24 cellular contexts compared by ENCODE assay signal in the genomic region with DNA sequence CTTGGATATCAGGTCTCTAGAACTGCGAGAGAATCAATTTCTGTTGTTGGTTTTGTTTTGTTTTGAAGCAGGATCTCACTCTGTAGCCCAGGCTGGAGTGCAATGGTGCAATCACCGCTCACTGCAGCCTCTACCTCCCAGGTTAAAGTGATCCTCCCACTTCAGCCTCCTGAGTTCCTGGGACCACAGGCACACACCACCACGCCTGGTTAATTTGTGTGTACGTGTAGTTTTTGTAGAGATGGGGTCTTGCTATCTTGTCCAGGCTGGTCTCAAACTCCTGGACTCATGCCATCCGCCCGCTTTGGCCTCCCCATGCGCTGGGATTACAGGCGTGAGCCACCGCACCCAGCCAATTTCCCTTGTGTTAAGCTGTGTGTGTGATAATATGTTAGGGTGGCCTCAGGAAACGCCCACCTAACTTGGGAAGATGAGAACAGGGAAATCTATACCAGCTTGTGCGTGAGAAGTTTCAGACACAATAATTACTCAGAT.
"Had no signal": no experiment of that assay in that cellular context is flagged by ENCODE, and none has a peak within 500 bp of the region (broad histone marks: within the 10 kb centered on the region; RNA-seq: fewer than 3 reads in every experiment).

No MANE protein-coding gene starts in this region.

- FAIRE-seq: colon, frontal cortex, small intestine had no signal

- ATAC-seq: left cardiac atrium; left lung; lower lobe of right lung; naive thymus-derived CD8-positive, alpha-beta T cell; psoas muscle; right lobe of liver; stimulated activated naive B cell treated with anti-CD40 and anti-IgM and Interleukin-4, amounts not matched to agents 10 μg/mL and 1 μg/mL and 100 μg/mL, for 72 hours had no signal

- DNase-seq: dorsolateral prefrontal cortex; effector CD4-positive, alpha-beta T cell; head of caudate nucleus; left cardiac atrium; lower lobe of right lung; naive thymus-derived CD8-positive, alpha-beta T cell; nephron progenitor cell; occipital lobe; small intestine; stimulated activated CD4-positive, alpha-beta T cell treated with anti-CD3 and anti-CD28 coated beads, Interleukin-15, amount 100 ng/mL, for 24 hours; stimulated activated CD4-positive, alpha-beta T cell treated with anti-CD3 and anti-CD28 coated beads, Interleukin-2, amount 100 ng/mL, for 48 hours; stimulated activated naive B cell treated with anti-CD40 and anti-IgM and Interleukin-4, amounts not matched to agents 10 μg/mL and 1 μg/mL and 100 μg/mL, for 72 hours; upper lobe of left lung; uterus had no signal

- H3K27me3 ChIP-seq: hepatocyte, ovary, right lobe of liver, upper lobe of left lung, uterus had no signal

- H3K27ac ChIP-seq: dorsolateral prefrontal cortex, hepatocyte, left lung, lower lobe of right lung, ovary, psoas muscle, right lobe of liver, thoracic aorta, tibial nerve, upper lobe of left lung, uterus had no signal

- H3K36me3 ChIP-seq: left lung, lower lobe of right lung, ovary, right lobe of liver, thoracic aorta, tibial nerve, upper lobe of left lung, uterus had no signal

- H3K4me3 ChIP-seq: dorsolateral prefrontal cortex, hepatocyte, left lung, lower lobe of right lung, ovary, psoas muscle, right lobe of liver, thoracic aorta, tibial nerve, upper lobe of left lung, uterus had no signal

- H3K27ac Mint-ChIP-seq: nephron progenitor cell; stimulated activated naive B cell treated with anti-CD40 and anti-IgM and Interleukin-4, amounts not matched to agents 10 μg/mL and 1 μg/mL and 100 μg/mL, for 72 hours; stimulated activated naive CD8-positive, alpha-beta T cell treated with anti-CD3 and anti-CD28 coated beads, Interleukin-15, Interleukin-2, amounts not matched to agents 100 ng/mL and 50 ng/mL, for 24 hours had no signal

- H3K9me3 Mint-ChIP-seq: stimulated activated naive CD8-positive, alpha-beta T cell treated with anti-CD3 and anti-CD28 coated beads, Interleukin-15, Interleukin-2, amounts not matched to agents 100 ng/mL and 50 ng/mL, for 24 hours had no signal

- H3K4me3 Mint-ChIP-seq: naive thymus-derived CD8-positive, alpha-beta T cell; nephron progenitor cell; stimulated activated naive B cell treated with anti-CD40 and anti-IgM and Interleukin-4, amounts not matched to agents 10 μg/mL and 1 μg/mL and 100 μg/mL, for 72 hours; stimulated activated naive CD8-positive, alpha-beta T cell treated with anti-CD3 and anti-CD28 coated beads, Interleukin-15, Interleukin-2, amounts not matched to agents 100 ng/mL and 50 ng/mL, for 24 hours had no signal

- H3K36me3 Mint-ChIP-seq: naive thymus-derived CD8-positive, alpha-beta T cell had no signal

- H3K4me1 ChIP-seq: left lung, psoas muscle, right lobe of liver, uterus had no signal

- H3K9me3 ChIP-seq: lower lobe of right lung, ovary, psoas muscle, right lobe of liver, thoracic aorta, uterus had no signal
